ENCODE assay signal across 25 cellular contexts in genomic region chr10:29144126-29144525, GRCh38.
DNase-seq lines count a peak whose midpoint lies in the region; ATAC-seq, FAIRE-seq and TF ChIP-seq lines count a peak whose summit lies in the region.
"Had no signal": no experiment of that assay in that cellular context is flagged by ENCODE, and none has a peak within 500 bp of the region (broad histone marks: within the 10 kb centered on the region; RNA-seq: fewer than 3 reads in every experiment).

No MANE protein-coding gene starts in this region.

- TF ChIP-seq CTCF in cardiac muscle cell (IDR thresholded peaks at IDR 0.05; ENCODE audit: low read depth, low read length) = no peak
- TF ChIP-seq CTCF in heart right ventricle (IDR thresholded peaks at IDR 0.05) = no peak
- TF ChIP-seq CTCF in astrocyte (IDR thresholded peaks at IDR 0.05; ENCODE audit: insufficient read depth, low read depth, low read length) = no peak

- no peak overlapping the region for H4K8ac ChIP-seq in mesendoderm (ENCODE audit: low read depth, low read length)

- no peak overlapping the region for H2AFZ ChIP-seq in astrocyte (ENCODE audit: low read depth, low read length)
- H2AFZ ChIP-seq: GM23248 had no signal

- H2BK15ac ChIP-seq in mesendoderm (replicated peaks; ENCODE audit: low read depth) = no peak overlapping the region

- H3K79me1 ChIP-seq in mesendoderm (ENCODE audit: low read length) = peaks cover 2% of the 10 kb centered on the region

- H3K27ac ChIP-seq in cardiac muscle cell (peak overlapping the region; percentile 50), heart right ventricle (no peak overlapping the region), astrocyte (ENCODE audit: low read depth, low read length) (no peak overlapping the region), mesendoderm (ENCODE audit: low read depth, low read length) (no peak overlapping the region)
- H3K27ac ChIP-seq: 22Rv1; BLaER1 treated with 17β-estradiol and CSF1 and Interleukin-3, amounts not matched to agents 10 nM and 100 nM; GM23248 had no signal

- H4K20me1 ChIP-seq in astrocyte (ENCODE audit: insufficient read depth, low read length) = no peaks in the 10 kb centered on the region
- H4K20me1 ChIP-seq: BLaER1 treated with 17β-estradiol and CSF1 and Interleukin-3, amounts not matched to agents 10 nM and 100 nM had no signal

- no peak overlapping the region for H3K23ac ChIP-seq in mesendoderm (ENCODE audit: low read length)

- no peaks in the 10 kb centered on the region for H3K9me3 Mint-ChIP-seq in astrocyte (ENCODE audit: unreplicated experiment)

- no peaks in the 10 kb centered on the region for H3K9me3 ChIP-seq in cardiac muscle cell (ENCODE audit: low read depth)
- H3K9me3 ChIP-seq in heart right ventricle = no peaks in the 10 kb centered on the region
- H3K9me3 ChIP-seq in astrocyte (ENCODE audit: insufficient read depth, low read depth, low read length) = no peaks in the 10 kb centered on the region

- no peak overlapping the region for H2BK120ac ChIP-seq in mesendoderm (ENCODE audit: low read depth, low read length)

- no peaks in the 10 kb centered on the region for H3K27me3 Mint-ChIP-seq in astrocyte (ENCODE audit: low read depth, unreplicated experiment)

- no peak for DNase-seq in cardiac muscle cell (ENCODE audit: low read depth in 1 of 2, low spot score in 1 of 2)
- no peak for DNase-seq in heart right ventricle
- no peak for DNase-seq in astrocyte (ENCODE audit: low read depth)
- peak; percentile 31 for DNase-seq in mesendoderm
- DNase-seq in T-helper 9 cell = no peak
- DNase-seq in occipital lobe (lab: John Stamatoyannopoulos, UW) = no peak
- DNase-seq in activated naive CD4-positive, alpha-beta T cell (lab: John Stamatoyannopoulos, UW) = no peak
- DNase-seq in effector CD4-positive, alpha-beta T cell = no peak
- DNase-seq: ACHN; Calu3; CD4-positive, alpha-beta memory T cell; DMS153; GDM1; GM23248; KBM-7; MM.1S; NCI-H1048; NCI-H1417 treated with DMSO at 0.1 percent for 48 hours; NCI-H187 treated with DMSO at 0.1 percent for 48 hours; NCI-H748 treated with DMSO at 0.1 percent for 48 hours; NK-92 treated with Interleukin-12 subunit alpha and Interleukin-12 subunit beta, amount 100 ng/mL, for 24 hours had no signal

- no peak for ATAC-seq in heart right ventricle
- ATAC-seq: HCT116 had no signal

- WGBS in heart right ventricle, 2 donors = 72 to 75% methylated on average over 2 of the region's 2 CpGs
- WGBS in mesendoderm (ENCODE audit: extremely low coverage, insufficient coverage, low lambda C conversion rate) = no CpG with 5 or more reads among the region's 2 CpGs

- FAIRE-seq in astrocyte (lab: Jason Lieb, UNC) = no peak
- FAIRE-seq: GM18507 had no signal

- H3K36me3 Mint-ChIP-seq in astrocyte (ENCODE audit: low read depth, unreplicated experiment) = no peaks in the 10 kb centered on the region
- H3K36me3 Mint-ChIP-seq: CD4-positive, alpha-beta memory T cell had no signal

- H4K5ac ChIP-seq in mesendoderm (ENCODE audit: low read length) = no peak overlapping the region

- H2BK5ac ChIP-seq in mesendoderm (ENCODE audit: low read length) = no peak overlapping the region

- no peak overlapping the region for H2AK5ac ChIP-seq in mesendoderm (ENCODE audit: low read length)

- no peak overlapping the region for H3K18ac ChIP-seq in mesendoderm (ENCODE audit: low read length)

- H3K4me2 ChIP-seq in astrocyte (ENCODE audit: low read length) = no peak overlapping the region
- no peak overlapping the region for H3K4me2 ChIP-seq in mesendoderm (ENCODE audit: low read length)
- H3K4me2 ChIP-seq: BLaER1 treated with 17β-estradiol and CSF1 and Interleukin-3, amounts not matched to agents 10 nM and 100 nM had no signal

- no peaks in the 10 kb centered on the region for H3K27me3 ChIP-seq in cardiac muscle cell
- H3K27me3 ChIP-seq in heart right ventricle = no peaks in the 10 kb centered on the region
- no peaks in the 10 kb centered on the region for H3K27me3 ChIP-seq in astrocyte (ENCODE audit: insufficient read depth, low read length)
- H3K27me3 ChIP-seq in mesendoderm (ENCODE audit: insufficient read depth, low read length, poor library complexity) = no peaks in the 10 kb centered on the region
- H3K27me3 ChIP-seq: BLaER1 treated with 17β-estradiol and CSF1 and Interleukin-3, amounts not matched to agents 10 nM and 100 nM had no signal

- intact Hi-C loops in heart right ventricle (cut with DNase I) = no loop called here

- peaks cover 32% of the 10 kb centered on the region for H3K4me1 Mint-ChIP-seq in astrocyte (ENCODE audit: low read depth, unreplicated experiment)
- H3K4me1 Mint-ChIP-seq: CD4-positive, alpha-beta memory T cell had no signal

- no peaks in the 10 kb centered on the region for H3K79me2 ChIP-seq in astrocyte (ENCODE audit: insufficient read depth, low read length)
- H3K79me2 ChIP-seq in mesendoderm (ENCODE audit: control insufficient read depth, insufficient read depth, low read length) = no peaks in the 10 kb centered on the region

- no peak overlapping the region for H3K4me3 Mint-ChIP-seq in astrocyte (ENCODE audit: unreplicated experiment)
- H3K4me3 Mint-ChIP-seq: CD4-positive, alpha-beta memory T cell had no signal

- H3K27ac Mint-ChIP-seq in astrocyte (ENCODE audit: unreplicated experiment) = peak overlapping the region; percentile 73
- H3K27ac Mint-ChIP-seq: CD4-positive, alpha-beta memory T cell had no signal

- H3K36me3 ChIP-seq in cardiac muscle cell = no peaks in the 10 kb centered on the region
- no peaks in the 10 kb centered on the region for H3K36me3 ChIP-seq in heart right ventricle
- no peaks in the 10 kb centered on the region for H3K36me3 ChIP-seq in astrocyte (ENCODE audit: insufficient read depth, low read length)
- H3K36me3 ChIP-seq in mesendoderm (ENCODE audit: control insufficient read depth, insufficient read depth, low read length) = no peaks in the 10 kb centered on the region
- H3K36me3 ChIP-seq: BLaER1 treated with 17β-estradiol and CSF1 and Interleukin-3, amounts not matched to agents 10 nM and 100 nM had no signal

- H3K4ac ChIP-seq in mesendoderm (ENCODE audit: low read depth, low read length) = no peak overlapping the region

- H3K56ac ChIP-seq in mesendoderm (ENCODE audit: low read length) = peak overlapping the region; percentile 68

- H3K4me3 ChIP-seq in cardiac muscle cell (no peak overlapping the region), heart right ventricle (no peak overlapping the region), astrocyte (ENCODE audit: insufficient read depth, low read depth, low read length) (no peak overlapping the region), mesendoderm (ENCODE audit: low read length) (no peak overlapping the region)
- H3K4me3 ChIP-seq: BLaER1 treated with 17β-estradiol and CSF1 and Interleukin-3, amounts not matched to agents 10 nM and 100 nM; GM23248 had no signal

- H3K4me1 ChIP-seq in cardiac muscle cell (ENCODE audit: low read depth) (peaks cover 33% of the 10 kb centered on the region), heart right ventricle (peaks cover 0 to 2% (median 0%) of the 10 kb centered on the region in 9 donors), astrocyte (ENCODE audit: insufficient read depth, low read length) (peaks cover 11% of the 10 kb centered on the region), mesendoderm (ENCODE audit: control insufficient read depth, low read depth, low read length) (no peaks in the 10 kb centered on the region)
- H3K4me1 ChIP-seq: BLaER1 treated with 17β-estradiol and CSF1 and Interleukin-3, amounts not matched to agents 10 nM and 100 nM had no signal

- H3K9ac ChIP-seq in astrocyte (ENCODE audit: low read length) (no peak overlapping the region), mesendoderm (ENCODE audit: low read length) (peak overlapping the region; percentile 38)
- H3K9ac ChIP-seq: BLaER1 treated with 17β-estradiol and CSF1 and Interleukin-3, amounts not matched to agents 10 nM and 100 nM; GM23248 had no signal
